Comparison of ENCODE assay signal across 27 cellular contexts in the genomic region with DNA sequence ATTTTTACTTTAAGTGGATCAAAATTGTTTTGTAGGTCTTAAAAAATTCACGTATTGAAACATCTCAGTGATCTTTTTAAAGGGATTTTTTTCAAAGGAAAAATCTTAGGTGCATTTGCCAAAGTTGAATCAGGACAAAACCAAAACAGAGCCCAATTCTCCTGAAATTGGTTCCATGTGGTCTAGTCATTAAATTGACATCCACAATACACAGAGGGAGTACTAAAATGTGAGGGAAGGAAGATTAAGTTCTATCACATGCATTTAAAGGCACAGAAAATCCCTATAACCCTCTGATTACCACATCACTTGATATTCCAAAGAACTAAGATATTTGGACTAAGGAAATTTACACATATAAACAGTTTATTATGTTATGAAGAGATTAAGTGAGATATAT. TPM values are rescaled to one million over a fixed set of nuclear protein-coding genes. Genes with fewer than 3 reads are reported as not detected.
"Had no signal": no experiment of that assay in that cellular context is flagged by ENCODE, and none has a peak within 500 bp of the region (broad histone marks: within the 10 kb centered on the region; RNA-seq: fewer than 3 reads in every experiment).

No MANE protein-coding gene starts in this region.

- H3K4me3 Mint-ChIP-seq: activated B cell treated with CpG ODN at 0.5 μM for 24 hours; activated CD4-positive, alpha-beta memory T cell treated with anti-CD3 and anti-CD28 coated beads, Interleukin-2, amount 10 ng/mL, durations not matched to agents 7 days and 5 days; activated CD4-positive, alpha-beta T cell treated with anti-CD3 and anti-CD28 coated beads for 36 hours; activated naive CD4-positive, alpha-beta T cell treated with anti-CD3 and anti-CD28 coated beads for 36 hours; activated naive CD8-positive, alpha-beta T cell; activated T-helper 17 cell treated with anti-CD3 and anti-CD28 coated beads, Interleukin-2, amount 50 U/mL, for 72 hours; T-helper 17 cell had no signal

- H3K4me3 ChIP-seq: cardiac muscle cell had no signal

- H3K27ac Mint-ChIP-seq: activated CD4-positive, alpha-beta memory T cell treated with anti-CD3 and anti-CD28 coated beads, Interleukin-2, amount 10 ng/mL, durations not matched to agents 7 days and 5 days; activated CD4-positive, alpha-beta T cell treated with anti-CD3 and anti-CD28 coated beads for 36 hours; activated naive CD4-positive, alpha-beta T cell treated with anti-CD3 and anti-CD28 coated beads for 36 hours; activated naive CD8-positive, alpha-beta T cell; activated T-helper 17 cell treated with anti-CD3 and anti-CD28 coated beads, Interleukin-2, amount 50 U/mL, for 72 hours had no signal

- DNase-seq: activated B cell treated with CpG ODN at 0.5 μM for 24 hours; activated CD4-positive, alpha-beta memory T cell treated with anti-CD3 and anti-CD28 coated beads, Interleukin-2, amount 10 ng/mL, durations not matched to agents 7 days and 5 days; activated CD4-positive, alpha-beta T cell treated with anti-CD3 and anti-CD28 coated beads for 36 hours; activated CD4-positive, alpha-beta T cell treated with anti-CD3 and anti-CD28 coated beads, Interleukin-2, amount 50 U/mL, for 1 hour; activated gamma-delta T cell; activated naive CD4-positive, alpha-beta T cell treated with anti-CD3 and anti-CD28 coated beads for 36 hours; activated T-cell treated with anti-CD3 and anti-CD28 coated beads for 4 hours; activated T-cell treated with anti-CD3 and anti-CD28 coated beads, Interleukin-2, amount 50 U/mL, for 48 hours; brain microvascular endothelial cell; MV-4-11; NCI-H1092 treated with DMSO at 0.1 percent for 48 hours; NCI-H1417 treated with DMSO at 0.1 percent for 48 hours; NCI-H1694; NCI-H2029 treated with DMSO at 0.1 percent for 48 hours; NCI-H345; NCI-H510A; NCI-H526 treated with DMSO at 0.1 percent for 48 hours; NCI-H82; SIG-M5; T-helper 17 cell; T1000 had no signal

- H3K27ac ChIP-seq: brain microvascular endothelial cell, cardiac muscle cell had no signal

- H3K27me3 ChIP-seq: brain microvascular endothelial cell, cardiac muscle cell had no signal

- H3K27me3 Mint-ChIP-seq: activated B cell treated with CpG ODN at 0.5 μM for 24 hours; activated CD4-positive, alpha-beta memory T cell treated with anti-CD3 and anti-CD28 coated beads, Interleukin-2, amount 10 ng/mL, durations not matched to agents 7 days and 5 days; activated CD4-positive, alpha-beta T cell treated with anti-CD3 and anti-CD28 coated beads for 36 hours; activated naive CD8-positive, alpha-beta T cell; activated T-helper 17 cell treated with anti-CD3 and anti-CD28 coated beads, Interleukin-2, amount 50 U/mL, for 72 hours; T-helper 17 cell had no signal

- H3K4me1 Mint-ChIP-seq: activated CD4-positive, alpha-beta memory T cell treated with anti-CD3 and anti-CD28 coated beads, Interleukin-2, amount 10 ng/mL, durations not matched to agents 7 days and 5 days; activated CD4-positive, alpha-beta T cell treated with anti-CD3 and anti-CD28 coated beads for 36 hours; activated T-helper 17 cell treated with anti-CD3 and anti-CD28 coated beads, Interleukin-2, amount 50 U/mL, for 72 hours; T-helper 17 cell had no signal

RNA-seq across cellular contexts. Expression of a gene that starts 39.3 kb away (rescaled TPM):
- total RNA-seq: activated B cell treated with CpG ODN at 0.5 μM for 24 hours, cardiac muscle cell, MCF 10A, OCI-LY7, RPMI7951 had no signal
- polyA plus RNA-seq: cardiac muscle cell had no signal
